Comparison of ENCODE assay signal across 8 cellular contexts in the genomic region with DNA sequence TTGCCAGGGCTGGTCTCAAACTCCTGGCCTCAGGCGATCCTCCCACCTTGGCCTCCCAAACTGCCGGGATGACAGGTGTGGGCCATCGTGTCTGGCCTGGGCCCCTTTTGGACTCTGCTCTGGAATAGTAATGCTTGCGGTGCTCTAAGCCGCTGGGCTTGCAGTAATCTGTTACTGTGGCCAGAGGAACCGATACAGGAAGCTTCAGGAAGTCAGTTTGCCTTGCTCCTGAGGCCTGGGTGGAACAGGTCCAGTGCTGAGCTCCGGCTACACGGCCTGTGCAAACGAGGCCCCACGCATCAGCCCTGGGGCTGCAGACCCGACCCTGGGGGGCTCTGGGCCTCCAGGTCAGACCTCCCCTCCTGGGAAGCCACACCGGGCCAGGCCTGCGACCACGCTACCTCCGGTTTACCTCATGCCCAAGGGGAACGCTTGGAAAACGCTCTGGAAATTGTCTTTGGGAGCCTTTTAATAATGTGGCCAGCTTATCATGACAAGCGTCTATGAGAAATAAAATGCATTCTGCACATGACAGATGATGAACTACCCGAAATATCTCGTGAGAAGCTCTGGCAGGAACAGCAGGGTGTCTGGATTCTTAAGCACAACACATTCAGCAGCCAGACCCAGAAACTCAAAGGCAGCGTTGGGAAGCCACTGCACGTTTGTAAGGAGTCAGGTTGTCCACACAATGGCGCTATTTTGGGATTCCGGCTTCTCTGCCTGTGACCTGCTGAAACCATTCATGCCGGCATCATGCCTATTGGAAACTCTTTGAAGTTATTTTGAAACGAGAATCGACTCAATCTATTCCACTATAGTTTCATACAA. TPM values are rescaled to one million over a fixed set of nuclear protein-coding genes. Genes with fewer than 3 reads are reported as not detected.
DNase-seq lines count a peak whose midpoint lies in the region; ATAC-seq and TF ChIP-seq lines count a peak whose summit lies in the region.

No MANE protein-coding gene starts in this region.

- TF ChIP-seq CTCF in epithelial cell of proximal tubule (conservative IDR thresholded peaks at IDR 0.05; ENCODE audit: low read depth, low read length), result peak; percentile 4

- H3K4me3 ChIP-seq in epithelial cell of proximal tubule (ENCODE audit: low read depth, low read length), result no peak overlapping the region

- H3K4me1 Mint-ChIP-seq in natural killer cell treated with Interleukin-12 subunit alpha and Interleukin-12 subunit beta and Interleukin-15 and Interleukin-18, amount 100 ng/mL, for 72 hours (ENCODE audit: low read depth in 2 of 2), result peaks cover 20% of the 10 kb centered on the region in 2 donors

- peak overlapping the region in 1 of 2 donors; percentile 37 for H3K27ac Mint-ChIP-seq in natural killer cell treated with Interleukin-12 subunit alpha and Interleukin-12 subunit beta and Interleukin-15 and Interleukin-18, amount 100 ng/mL, for 72 hours

- H3K9me3 Mint-ChIP-seq in natural killer cell treated with Interleukin-12 subunit alpha and Interleukin-12 subunit beta and Interleukin-15 and Interleukin-18, amount 100 ng/mL, for 72 hours, result no peaks in the 10 kb centered on the region

- ATAC-seq in natural killer cell treated with Interleukin-12 subunit alpha and Interleukin-12 subunit beta and Interleukin-15 and Interleukin-18, amount 100 ng/mL, for 72 hours, result no peak
- no peak for ATAC-seq in GM21737 (IDR thresholded peaks at IDR 0.05; ENCODE audit: unreplicated experiment)

- DNase-seq in EH (ENCODE audit: low read depth) (peak; percentile 44), NCI-H69 (lab: John Stamatoyannopoulos, UW) (peak; percentile 34), epithelial cell of proximal tubule (ENCODE audit: low read depth) (no peak), T-helper 9 cell (no peak), NCI-H446 treated with DMSO at 0.1 percent for 48 hours (lab: John Stamatoyannopoulos, UW) (no peak), UCSD-AML1 (lab: John Stamatoyannopoulos, UW; ENCODE audit: unreplicated experiment) (no peak)
- DNase-seq in natural killer cell treated with Interleukin-12 subunit alpha and Interleukin-12 subunit beta and Interleukin-15 and Interleukin-18, amount 100 ng/mL, for 72 hours (ENCODE audit: low spot score), result peak; percentile 53

- peaks cover 4% of the 10 kb centered on the region for H3K36me3 Mint-ChIP-seq in natural killer cell treated with Interleukin-12 subunit alpha and Interleukin-12 subunit beta and Interleukin-15 and Interleukin-18, amount 100 ng/mL, for 72 hours

- no peak overlapping the region for H3K4me3 Mint-ChIP-seq in natural killer cell treated with Interleukin-12 subunit alpha and Interleukin-12 subunit beta and Interleukin-15 and Interleukin-18, amount 100 ng/mL, for 72 hours

- no peaks in the 10 kb centered on the region for H3K27me3 Mint-ChIP-seq in natural killer cell treated with Interleukin-12 subunit alpha and Interleukin-12 subunit beta and Interleukin-15 and Interleukin-18, amount 100 ng/mL, for 72 hours

RNA-seq across cellular contexts. Expression of gene ADAP1, which starts 10.1 kb away (rescaled TPM):
- total RNA-seq in epithelial cell of proximal tubule, result 3.9 and 7.2 TPM in 2 replicates
- total RNA-seq in natural killer cell treated with Interleukin-12 subunit alpha and Interleukin-12 subunit beta and Interleukin-15 and Interleukin-18, amount 100 ng/mL, for 72 hours, result 100 to 1,000 TPM in 1 of 2 donors, 10 to 100 TPM in 1; 70.6 to 161 TPM

RNA-seq across cellular contexts. Expression of gene COX19, which starts 10.7 kb away (rescaled TPM):
- 4.6 and 5.4 TPM in 2 replicates for total RNA-seq in epithelial cell of proximal tubule
- total RNA-seq in natural killer cell treated with Interleukin-12 subunit alpha and Interleukin-12 subunit beta and Interleukin-15 and Interleukin-18, amount 100 ng/mL, for 72 hours, result 10 to 100 TPM; 17.2 to 19.9 TPM

RNA-seq across cellular contexts. Expression of gene CYP2W1, which starts 18.4 kb away (rescaled TPM):
- total RNA-seq in epithelial cell of proximal tubule, result not detected in 2 replicates
- not detected for total RNA-seq in natural killer cell treated with Interleukin-12 subunit alpha and Interleukin-12 subunit beta and Interleukin-15 and Interleukin-18, amount 100 ng/mL, for 72 hours

Comparison
In these comparisons a context has a peak if more than half of its experiments do, and no peak if none do; other contexts are left out.
1. DNase-seq: peak in EH (single experiment), NCI-H69 (single experiment) and natural killer cell treated with Interleukin-12 subunit alpha and Interleukin-12 subunit beta and Interleukin-15 and Interleukin-18, amount 100 ng/mL, for 72 hours (single experiment); none in epithelial cell of proximal tubule (single experiment), T-helper 9 cell (single experiment), NCI-H446 treated with DMSO at 0.1 percent for 48 hours (single experiment) and UCSD-AML1 (single experiment).